Comparison of ENCODE assay signal across 26 cellular contexts in genomic region chr15:44796508-44796907, GRCh38.
DNase-seq lines count a peak whose midpoint lies in the region; ATAC-seq, FAIRE-seq and TF ChIP-seq lines count a peak whose summit lies in the region.
"Had no signal": no experiment of that assay in that cellular context is flagged by ENCODE, and none has a peak within 500 bp of the region (broad histone marks: within the 10 kb centered on the region; RNA-seq: fewer than 3 reads in every experiment).

No MANE protein-coding gene starts in this region.

- H3K27ac ChIP-seq in K562 (ENCODE audit: extremely low read depth, low read depth, low read length), result no peak overlapping the region
- H3K27ac ChIP-seq in gastroesophageal sphincter, result no peak overlapping the region
- H3K27ac ChIP-seq: BLaER1 had no signal

- H3K79me2 ChIP-seq in K562 (ENCODE audit: control insufficient read depth, insufficient read depth, low read length), result no peaks in the 10 kb centered on the region

- H3K9me1 ChIP-seq in K562 (ENCODE audit: control insufficient read depth, insufficient read depth, low read length), result no peaks in the 10 kb centered on the region

- no peak for TF ChIP-seq RAD21 in K562 (CRISPR knock-in tag; conservative IDR thresholded peaks at IDR 0.05 in 1 of 2, IDR thresholded peaks at IDR 0.05 in 1 of 2)

- in situ Hi-C loops in K562 (cut with MboI), result no loop called here

- TF ChIP-seq EP300 in K562 (IDR thresholded peaks at IDR 0.05; ENCODE audit: low read length) (no peak), gastroesophageal sphincter (IDR thresholded peaks at IDR 0.05) (no peak)

- H3K4me3 ChIP-seq in K562, result no peak overlapping the region
- no peak overlapping the region for H3K4me3 ChIP-seq in gastroesophageal sphincter
- H3K4me3 ChIP-seq: BLaER1, GM12878 had no signal

- peak overlapping the region; percentile 70 for H2AFZ ChIP-seq in K562 (ENCODE audit: low read depth, low read length)

- H4K20me1 ChIP-seq in K562 (replicated peaks; ENCODE audit: control insufficient read depth, insufficient read depth, low read length), result no peaks in the 10 kb centered on the region
- H4K20me1 ChIP-seq: BLaER1 had no signal

- no peak overlapping the region for H3K9ac ChIP-seq in K562 (ENCODE audit: insufficient read depth in 1 of 2, low read depth in 2 of 2, low read length in 2 of 2)
- H3K9ac ChIP-seq: BLaER1 had no signal

- no peaks in the 10 kb centered on the region for H3K36me3 ChIP-seq in K562 (ENCODE audit: control insufficient read depth, insufficient read depth, low read length)
- H3K36me3 ChIP-seq in gastroesophageal sphincter, result no peaks in the 10 kb centered on the region
- H3K36me3 ChIP-seq: BE2C, BLaER1 had no signal

- peak in 1 of 4 experiments; percentile 39 for DNase-seq in K562 (ENCODE audit: extremely low read depth in 1 of 4, low spot score in 3 of 4)
- DNase-seq in erythroblast (lab: John Stamatoyannopoulos, UW), result peak; percentile 13 to 60
- no peak for DNase-seq in HuH-7 (ENCODE audit: low spot score)
- DNase-seq in activated CD4-positive, alpha-beta T cell treated with anti-CD3 and anti-CD28 coated beads for 48 hours, result no peak
- DNase-seq: 8988T; ACHN; BE2C; C1 segment of cervical spinal cord; CD4-positive, alpha-beta memory T cell; CD4-positive, CD25-positive, alpha-beta regulatory T cell; CD8-positive, alpha-beta memory T cell; COR-L47; DMS 273 treated with DMSO at 0.1 percent for 48 hours; DMS153; DMS53; DMS79; DND-41; EL; GDM1 had no signal

- H3K9me3 ChIP-seq in K562 (replicated peaks; ENCODE audit: control insufficient read depth, insufficient read depth, low read depth, low read length), result no peaks in the 10 kb centered on the region
- H3K9me3 ChIP-seq in gastroesophageal sphincter, result no peaks in the 10 kb centered on the region
- H3K9me3 ChIP-seq: BE2C, BLaER1 had no signal

- peak; percentile 74 for FAIRE-seq in K562 (lab: Jason Lieb, UNC)
- FAIRE-seq: A204.1, GM12892, GM18507, GM19239 had no signal

- CTCF ChIA-PET in K562 (lab: Yijun Ruan, JAX; ENCODE audit: low intra/inter-chr PET ratio), result no interaction called here

- no peak; the same call in 2 of the 3 replicates for ATAC-seq in K562
- ATAC-seq in gastroesophageal sphincter, result no peak
- ATAC-seq: GM12878 had no signal

- H3K4me1 ChIP-seq in K562 (replicated peaks in 1 of 2; ENCODE audit: control insufficient read depth in 2 of 2, insufficient read depth in 2 of 2, low read length in 2 of 2) (peaks cover 0 to 24% of the 10 kb centered on the region in 2 experiments; a peak in 3 of 5 replicates), gastroesophageal sphincter (no peaks in the 10 kb centered on the region)
- H3K4me1 ChIP-seq: BE2C, BLaER1 had no signal

- no TSS peak for BruUV-seq in K562 (replicated peaks; lab: Mats Ljungman, UMichigan)

- 8% methylated on average over 1 of the region's 1 CpG for WGBS in K562 (ENCODE audit: insufficient coverage, low coverage, missing lambda C conversion rate)
- WGBS in gastroesophageal sphincter (ENCODE audit: low coverage in 1 of 2), 2 donors, result 80 to 88% methylated on average over 1 of the region's 1 CpG

- intact Hi-C loops in K562 (cut with micrococcal nuclease), result loop anchor here (10.0 kb wide), 1 partner anchor 48 kb away; no protein-coding TSS in a partner anchor

- POLR2A ChIA-PET in K562 (lab: Yijun Ruan, JAX), result no interaction called here

- TF ChIP-seq CTCF in K562 (IDR thresholded peaks at IDR 0.05 in 2 of 3, conservative IDR thresholded peaks at IDR 0.05 in 1 of 3; ENCODE audit: insufficient read depth in 2 of 3, low read depth in 1 of 3, low read length in 3 of 3) (no peak), gastroesophageal sphincter (IDR thresholded peaks at IDR 0.05) (no peak)

- no peak overlapping the region for H3K4me2 ChIP-seq in K562 (ENCODE audit: insufficient read depth, low read length)
- H3K4me2 ChIP-seq: BLaER1 had no signal

- TF ChIP-seq POLR2A in K562 (conservative IDR thresholded peaks at IDR 0.05) (no peak), erythroblast (IDR thresholded peaks at IDR 0.05; ENCODE audit: low read length) (no peak), gastroesophageal sphincter (IDR thresholded peaks at IDR 0.05) (no peak)

- H3K27me3 ChIP-seq in K562 (ENCODE audit: control insufficient read depth in 2 of 2, insufficient read depth in 2 of 2, low read length in 2 of 2), result no peaks in the 10 kb centered on the region
- peaks cover 25% of the 10 kb centered on the region for H3K27me3 ChIP-seq in gastroesophageal sphincter
- H3K27me3 ChIP-seq: BE2C, BLaER1 had no signal

TF ChIP-seq in K562, 482 proteins besides CTCF, POLR2A, EP300 and RAD21 (continues in another document):
- TF ChIP-seq SLC30A9 (CRISPR knock-in tag; IDR thresholded peaks at IDR 0.05) (no peak), ZNF551 (CRISPR knock-in tag; IDR thresholded peaks at IDR 0.05) (no peak), CBFA2T3 (IDR thresholded peaks at IDR 0.05) (peak; percentile 55), XRCC5 (IDR thresholded peaks at IDR 0.05; ENCODE audit: low read depth, low read length) (no peak), SP1 (CRISPR knock-in tag; IDR thresholded peaks at IDR 0.05) (no peak), MLLT1 (IDR thresholded peaks at IDR 0.05) (peak in 1 of 2 experiments; percentile 97; a peak in 2 of 4 replicates), HMBOX1 (IDR thresholded peaks at IDR 0.05) (peak; percentile 66; the same call in 1 of the 2 replicates), NFE2L1 (tag; IDR thresholded peaks at IDR 0.05; ENCODE audit: borderline replicate concordance, low read depth) (no peak), TAL1 (IDR thresholded peaks at IDR 0.05) (peak; percentile 36; the same call in 1 of the 2 replicates), FOSL1 (tag; conservative IDR thresholded peaks at IDR 0.05) (peak; percentile 39; the same call in 1 of the 2 replicates), HMG20A (CRISPR knock-in tag; conservative IDR thresholded peaks at IDR 0.05) (no peak), RB1 (IDR thresholded peaks at IDR 0.05; ENCODE audit: low read depth) (no peak), NCOR1 (IDR thresholded peaks at IDR 0.05) (0 out of 2 replicates have a peak, but pooled peaks have one; percentile 14), CBFA2T2 (conservative IDR thresholded peaks at IDR 0.05) (peak; percentile 26; the same call in 1 of the 2 replicates), ZNF146 (CRISPR knock-in tag; IDR thresholded peaks at IDR 0.05; ENCODE audit: unreplicated experiment) (no peak), ZBTB17 (CRISPR knock-in tag; IDR thresholded peaks at IDR 0.05) (peak; percentile 98), MEIS2 (IDR thresholded peaks at IDR 0.05; ENCODE audit: partially characterized antibody) (peak; percentile 91), ARID1B (IDR thresholded peaks at IDR 0.05) (0 out of 2 replicates have a peak, but pooled peaks have one; percentile 47), PBX2 (CRISPR knock-in tag; IDR thresholded peaks at IDR 0.05; ENCODE audit: low read depth) (no peak), PBX2 (tag; conservative IDR thresholded peaks at IDR 0.05; ENCODE audit: low read depth) (peak; percentile 74)

Comparison
In these comparisons a context has a peak if more than half of its experiments do, and no peak if none do; other contexts are left out.
1. DNase-seq: peak in erythroblast (2 of 2); none in HuH-7 (single experiment) and activated CD4-positive, alpha-beta T cell treated with anti-CD3 and anti-CD28 coated beads for 48 hours (single experiment).